17 cellular contexts compared by ENCODE assay signal in genomic region chr18:59919026-59919425, GRCh38. TPM values are rescaled to one million over a fixed set of nuclear protein-coding genes. Genes with fewer than 3 reads are reported as not detected.
DNase-seq lines count a peak whose midpoint lies in the region; ATAC-seq, FAIRE-seq and TF ChIP-seq lines count a peak whose summit lies in the region.
"Had no signal": no experiment of that assay in that cellular context is flagged by ENCODE, and none has a peak within 500 bp of the region (broad histone marks: within the 10 kb centered on the region; RNA-seq: fewer than 3 reads in every experiment).

No MANE protein-coding gene starts in this region.

- H3K23ac ChIP-seq in H1 (ENCODE audit: insufficient read length), result no peak overlapping the region

- H2AFZ ChIP-seq in OCI-LY3 (ENCODE audit: low read depth, low read length) (peak overlapping the region; percentile 69), H1 (ENCODE audit: low read length) (no peak overlapping the region), smooth muscle cell (ENCODE audit: low read depth) (no peak overlapping the region)
- H2AFZ ChIP-seq: GM23248 had no signal

- CTCF ChIA-PET in H1 (lab: Charles Lee; ENCODE audit: partially characterized antibody), result interaction anchor here (1.0 to 1.4 kb wide), 2 partner anchors 12 to 55 kb away, joined by 3 read pairs; no protein-coding TSS in a partner anchor

- H3K27ac ChIP-seq in OCI-LY3 (ENCODE audit: low read length), result peak overlapping the region; percentile 67
- no peak overlapping the region for H3K27ac ChIP-seq in H1 (ENCODE audit: low read depth, low read length)
- H3K27ac ChIP-seq in smooth muscle cell (ENCODE audit: low read depth), result peak overlapping the region; percentile 22
- H3K27ac ChIP-seq: dorsolateral prefrontal cortex, GM23248 had no signal

- H4K8ac ChIP-seq in H1 (ENCODE audit: extremely low read depth, insufficient read depth, low read length), result no peak overlapping the region

- DNase-seq in NCI-H510A treated with DMSO at 0.1 percent for 48 hours (lab: John Stamatoyannopoulos, UW) (peak; percentile 81), NCI-H510A (lab: John Stamatoyannopoulos, UW) (no peak), H1 (ENCODE audit: low read depth in 1 of 2, low spot score in 2 of 2) (peak in 1 of 2 experiments; percentile 19), smooth muscle cell (lab: John Stamatoyannopoulos, UW; ENCODE audit: unreplicated experiment) (no peak), ureter (ENCODE audit: low spot score) (no peak)
- DNase-seq: activated T-cell treated with anti-CD3 and anti-CD28 coated beads, Interleukin-2, amount 50 U/mL, for 1 hour; central memory CD4-positive, alpha-beta T cell; dorsolateral prefrontal cortex; stimulated activated CD4-positive, alpha-beta T cell treated with anti-CD3 and anti-CD28 coated beads, Interleukin-4, amount 100 ng/mL, for 1 hour; SW 1271 had no signal

- no peaks in the 10 kb centered on the region for H3K9me3 ChIP-seq in OCI-LY3 (ENCODE audit: insufficient read depth, low read length)
- H3K9me3 ChIP-seq in H1 (ENCODE audit: insufficient read depth in 2 of 2, low read depth in 1 of 2, low read length in 1 of 2), result no peaks in the 10 kb centered on the region
- H3K9me3 ChIP-seq in smooth muscle cell (replicated peaks; ENCODE audit: low read depth), result no peaks in the 10 kb centered on the region

- peaks cover 72% of the 10 kb centered on the region for H3K4me1 ChIP-seq in OCI-LY3 (ENCODE audit: low read length)
- peaks cover 0 to 6% (median 2%) of the 10 kb centered on the region in 4 experiments; a peak in 3 of 7 replicates for H3K4me1 ChIP-seq in H1 (replicated peaks in 1 of 4; ENCODE audit: control insufficient read depth in 3 of 4, insufficient read depth in 4 of 4, low read length in 3 of 4)
- H3K4me1 ChIP-seq in smooth muscle cell (ENCODE audit: low read depth), result peaks cover 4% of the 10 kb centered on the region

- no peak overlapping the region for H3K56ac ChIP-seq in H1 (replicated peaks; ENCODE audit: insufficient read length, low read depth, low read length)

- no peak overlapping the region for H2BK20ac ChIP-seq in H1 (ENCODE audit: low read length)

- H2BK120ac ChIP-seq in H1 (replicated peaks; ENCODE audit: low read depth, low read length), result no peak overlapping the region

- H3K4ac ChIP-seq in H1 (replicated peaks; ENCODE audit: insufficient read length, low read depth, low read length), result no peak overlapping the region

- H3K4me2 ChIP-seq in OCI-LY3 (ENCODE audit: low read length) (peak overlapping the region; percentile 79), H1 (ENCODE audit: insufficient read depth in 1 of 2, low read depth in 2 of 2, low read length in 2 of 2) (no peak overlapping the region), smooth muscle cell (peak overlapping the region; percentile 71)

- ATAC-seq in GM21360 (IDR thresholded peaks at IDR 0.05; ENCODE audit: unreplicated experiment) (no peak), GM21526 (IDR thresholded peaks at IDR 0.05; ENCODE audit: low FRiP score, unreplicated experiment) (no peak)

- no peaks in the 10 kb centered on the region for H3K79me1 ChIP-seq in H1 (ENCODE audit: low read depth, low read length)

- no peak overlapping the region for H2AK5ac ChIP-seq in H1 (ENCODE audit: low read depth, low read length)

- H3K18ac ChIP-seq in H1 (ENCODE audit: extremely low read depth, low read length), result no peak overlapping the region

- H4K91ac ChIP-seq in H1 (replicated peaks; ENCODE audit: insufficient read length, low read length), result peak overlapping the region; percentile 71

- H3F3A ChIP-seq in smooth muscle cell (ENCODE audit: low read depth), result peaks cover 2% of the 10 kb centered on the region

- no peak overlapping the region for H3K14ac ChIP-seq in H1 (ENCODE audit: insufficient read length)

- H3K27me3 ChIP-seq in OCI-LY3 (ENCODE audit: low read depth, low read length) (no peaks in the 10 kb centered on the region), H1 (replicated peaks in 1 of 4; ENCODE audit: control insufficient read depth in 3 of 4, extremely low read depth in 1 of 4, insufficient read depth in 3 of 4, low read length in 3 of 4) (no peaks in the 10 kb centered on the region), smooth muscle cell (ENCODE audit: low read depth) (no peaks in the 10 kb centered on the region)

- H3K23me2 ChIP-seq in H1 (ENCODE audit: low read depth, low read length), result no peaks in the 10 kb centered on the region

- no peak overlapping the region for H2BK5ac ChIP-seq in H1 (ENCODE audit: low read depth, low read length)

- FAIRE-seq in H1 (lab: Jason Lieb, UNC), result no peak
- FAIRE-seq: frontal cortex, small intestine, TTC549 had no signal

- no peak for TF ChIP-seq POLR2A in H1 (IDR thresholded peaks at IDR 0.05; ENCODE audit: control extremely low read depth in 1 of 2, low read depth in 2 of 2, low read length in 2 of 2)

- H3K9ac ChIP-seq in OCI-LY3 (ENCODE audit: low read length) (peak overlapping the region; percentile 56), H1 (replicated peaks in 1 of 4; ENCODE audit: extremely low read depth in 1 of 4, low read depth in 3 of 4, low read length in 3 of 4) (no peak overlapping the region), smooth muscle cell (ENCODE audit: low read depth) (no peak overlapping the region)
- H3K9ac ChIP-seq: GM23248 had no signal

- H3K4me3 ChIP-seq in OCI-LY3 (ENCODE audit: low read length), result peak overlapping the region; percentile 61
- no peak overlapping the region for H3K4me3 ChIP-seq in H1 (ENCODE audit: extremely low read depth in 1 of 4, insufficient read depth in 2 of 4, low read depth in 3 of 4, low read length in 4 of 4)
- H3K4me3 ChIP-seq in smooth muscle cell, result no peak overlapping the region
- H3K4me3 ChIP-seq: dorsolateral prefrontal cortex, GM23248 had no signal

- H3K79me2 ChIP-seq in OCI-LY3 (ENCODE audit: low read length) (no peaks in the 10 kb centered on the region), H1 (ENCODE audit: control insufficient read depth in 1 of 2, insufficient read depth in 2 of 2, low read length in 2 of 2) (no peaks in the 10 kb centered on the region), smooth muscle cell (ENCODE audit: low read depth) (no peaks in the 10 kb centered on the region)

- H2BK15ac ChIP-seq in H1 (ENCODE audit: low read length), result no peak overlapping the region

- H4K20me1 ChIP-seq in OCI-LY3 (ENCODE audit: insufficient read depth, low read length), result no peaks in the 10 kb centered on the region
- no peaks in the 10 kb centered on the region for H4K20me1 ChIP-seq in H1 (replicated peaks in 1 of 2; ENCODE audit: control insufficient read depth in 1 of 2, insufficient read depth in 2 of 2, low read length in 2 of 2)
- no peaks in the 10 kb centered on the region for H4K20me1 ChIP-seq in smooth muscle cell (ENCODE audit: low read depth)

- 95% methylated on average over 6 of the region's 6 CpGs; no CpG with 5 or more reads in 1 of the 2 experiments for WGBS in H1 (ENCODE audit: extremely low coverage in 1 of 2, insufficient coverage in 1 of 2, insufficient read length in 1 of 2, insufficient replicate concordance in 2 of 2, low coverage in 1 of 2, low lambda C conversion rate in 2 of 2, missing lambda C conversion rate in 1 of 2), 2 experiments
- WGBS in smooth muscle cell (ENCODE audit: low lambda C conversion rate), result 84% methylated on average over 6 of the region's 6 CpGs

- TF ChIP-seq CTCF in OCI-LY3 (IDR thresholded peaks at IDR 0.05; ENCODE audit: low read depth, low read length) (no peak), H1 (IDR thresholded peaks at IDR 0.05; ENCODE audit: control extremely low read depth in 1 of 3, insufficient read depth in 1 of 3, low read depth in 1 of 3, low read length in 3 of 3) (no peak), smooth muscle cell (IDR thresholded peaks at IDR 0.05; ENCODE audit: borderline replicate concordance, insufficient read depth, poor library complexity, severe bottlenecking) (no peak)

- POLR2A ChIA-PET in H1 (lab: Charles Lee; ENCODE audit: partially characterized antibody), result interaction anchor here (0.8 to 4.2 kb wide), 4 partner anchors 14 to 55 kb away, joined by 4 to 35 read pairs (median 6); partner anchors contain the start of gene PMAIP1

- TF ChIP-seq RAD21 in H1 (IDR thresholded peaks at IDR 0.05 in 1 of 2, conservative IDR thresholded peaks at IDR 0.05 in 1 of 2; ENCODE audit: low read depth in 2 of 2, low read length in 2 of 2), result no peak

- H2BK12ac ChIP-seq in H1 (ENCODE audit: low read depth, low read length), result no peak overlapping the region; the same call in 1 of the 2 replicates

- H3K36me3 ChIP-seq in OCI-LY3 (replicated peaks; ENCODE audit: low read depth, low read length) (no peaks in the 10 kb centered on the region), H1 (ENCODE audit: control insufficient read depth in 2 of 4, insufficient read depth in 4 of 4, low read length in 3 of 4) (no peaks in the 10 kb centered on the region), smooth muscle cell (ENCODE audit: low read depth) (no peaks in the 10 kb centered on the region)

- no peak overlapping the region for H4K5ac ChIP-seq in H1 (ENCODE audit: insufficient read length, low read depth, low read length)

- TF ChIP-seq EP300 in H1 (IDR thresholded peaks at IDR 0.05; ENCODE audit: borderline replicate concordance in 1 of 2, low read depth in 2 of 2, low read length in 2 of 2), result no peak

TF ChIP-seq in H1, 55 proteins besides CTCF, POLR2A, EP300 and RAD21 (continues in another document):
- TF ChIP-seq SIX5 (IDR thresholded peaks at IDR 0.05; ENCODE audit: low read depth, low read length) (no peak), HDAC2 (IDR thresholded peaks at IDR 0.05; ENCODE audit: borderline replicate concordance in 1 of 2, low read depth in 2 of 2, low read length in 2 of 2) (no peak), SIN3A (conservative IDR thresholded peaks at IDR 0.05 in 1 of 2, IDR thresholded peaks at IDR 0.05 in 1 of 2; ENCODE audit: low read depth in 1 of 2, low read length in 2 of 2) (no peak), CHD2 (IDR thresholded peaks at IDR 0.05; ENCODE audit: low read length) (no peak), SP4 (IDR thresholded peaks at IDR 0.05; ENCODE audit: low read length) (no peak), YY1 (IDR thresholded peaks at IDR 0.05; ENCODE audit: low read depth, low read length) (no peak), TBP (IDR thresholded peaks at IDR 0.05; ENCODE audit: low read depth, low read length) (no peak), PHF8 (conservative IDR thresholded peaks at IDR 0.05; ENCODE audit: low read depth, low read length) (no peak)

RNA-seq across cellular contexts. Expression of gene PMAIP1, which starts 19.2 kb away (rescaled TPM):
- 75.1 and 84.1 TPM in 2 replicates for total RNA-seq in H1 (2021; fragmentation: NEBNext Ultra II Directional; extraction: Animal tissue kit (Norgen Biotek cat#: 25700))
- polyA plus RNA-seq in H1 (2011; rRNA removed) (51.7 and 51.9 TPM in 2 replicates), smooth muscle cell (18.0 and 36.7 TPM in 2 replicates)
- 72.2 TPM for polyA plus RNA-seq in H1 (2011; cell fraction: cytosol; rRNA removed)
- polyA plus RNA-seq in H1 (2011; cell fraction: nucleus; rRNA removed), result 34.9 TPM
- polyA plus RNA-seq in H1 (2012, experiment 1 of 2), result 36.3 to 78.2 TPM (median 46.2 TPM) in 4 replicates
- polyA plus RNA-seq in H1 (2012, experiment 2 of 2), result 9.9 TPM
- polyA plus RNA-seq in H1 (2013, experiment 1 of 2), result 67.2 TPM
- polyA plus RNA-seq in H1 (2013, experiment 2 of 2), result 64.9 TPM
- 24.8 TPM in 2 replicates for polyA minus RNA-seq in H1 (2011; rRNA and poly(A)+ RNA removed)
- polyA minus RNA-seq in H1 (2011; cell fraction: cytosol; rRNA and poly(A)+ RNA removed), result 61.7 TPM
- 82.8 TPM for polyA minus RNA-seq in H1 (2011; cell fraction: nucleus; rRNA and poly(A)+ RNA removed)
- total RNA-seq in smooth muscle cell (35.9 and 37.5 TPM in 2 replicates), ureter (4.9 TPM)

Comparison
In these comparisons a context has a peak if more than half of its experiments do, and no peak if none do; other contexts are left out.
1. H3K4me2 ChIP-seq: peak in OCI-LY3 (single experiment) and smooth muscle cell (single experiment); none in H1 (0 of 2).